Comparison of ENCODE assay signal across 8 cellular contexts in the genomic region with DNA sequence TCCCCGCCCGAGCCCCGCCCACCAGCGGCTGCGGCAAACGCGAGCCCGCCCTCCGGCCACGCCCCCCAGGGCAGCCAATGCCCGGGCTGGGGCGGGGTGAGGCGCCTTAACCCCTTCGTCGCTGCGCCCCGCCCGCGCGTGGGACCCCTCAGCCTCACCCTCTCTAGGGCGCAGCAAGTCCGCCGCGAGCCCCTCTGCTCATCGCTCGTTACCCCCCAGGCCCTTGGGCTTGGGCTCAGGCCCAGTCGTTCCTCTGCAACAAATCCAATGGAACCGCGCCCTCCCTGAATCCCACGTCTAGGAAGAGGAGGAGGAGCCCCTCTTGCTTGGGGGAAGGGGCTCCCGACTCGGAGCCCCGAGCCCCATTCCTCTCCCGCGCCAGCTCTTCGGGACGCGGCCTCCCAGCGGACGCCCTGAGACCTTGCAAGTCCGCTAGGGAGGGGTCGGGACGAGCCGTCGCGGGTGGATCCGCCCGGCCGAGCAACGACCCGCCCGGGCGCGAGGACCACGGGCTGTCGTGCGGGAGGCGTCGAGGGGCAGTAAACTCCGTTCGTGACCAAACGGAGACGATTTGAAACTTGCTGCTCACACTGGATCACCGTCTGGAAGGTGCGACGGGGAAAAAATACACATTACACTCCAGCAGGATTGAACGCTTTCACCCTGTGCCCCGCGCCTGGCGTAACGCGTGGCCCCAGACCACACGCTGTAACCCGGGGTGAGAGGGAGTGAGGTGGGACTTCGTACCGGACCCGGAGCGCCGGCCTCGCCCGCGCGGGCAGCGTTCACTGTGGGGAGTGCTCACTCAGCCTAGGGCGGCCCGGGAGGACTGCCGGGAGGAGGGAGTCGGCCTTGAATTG. TPM values are rescaled to one million over a fixed set of nuclear protein-coding genes. Genes with fewer than 3 reads are reported as not detected.
DNase-seq lines count a peak whose midpoint lies in the region; ATAC-seq and TF ChIP-seq lines count a peak whose summit lies in the region.

No MANE protein-coding gene starts in this region.

- peak overlapping the region; percentile 90 for H3K4me3 Mint-ChIP-seq in T-helper 17 cell

- peaks cover 3% of the 10 kb centered on the region for H3K27me3 ChIP-seq in GM06990 (replicated peaks; ENCODE audit: control insufficient read depth, insufficient read depth, low read length)
- H3K27me3 ChIP-seq in right atrium auricular region: no peaks in the 10 kb centered on the region
- H3K27me3 ChIP-seq in psoas muscle (ENCODE audit: insufficient read depth in 3 of 3, low read length in 2 of 3): no peaks in the 10 kb centered on the region

- peaks cover 28% of the 10 kb centered on the region for H3K27me3 Mint-ChIP-seq in T-helper 17 cell

- intact Hi-C loops in psoas muscle (cut with DNase I): no loop called here

- peak; percentile 20 for TF ChIP-seq CTCF in GM06990 (IDR thresholded peaks at IDR 0.05; ENCODE audit: insufficient read depth, low read length, poor library complexity, severe bottlenecking)
- no peak for TF ChIP-seq CTCF in right atrium auricular region (IDR thresholded peaks at IDR 0.05)
- TF ChIP-seq CTCF in psoas muscle (IDR thresholded peaks at IDR 0.05): peak; percentile 32

- peak overlapping the region; percentile 59 for H3K27ac Mint-ChIP-seq in T-helper 17 cell

- WGBS in psoas muscle, 3 donors: 1% methylated on average over 79 to 88 of the region's 88 CpGs
- under 1% methylated on average over 87 of the region's 88 CpGs for WGBS in urinary bladder

- peak; percentile 89 for ATAC-seq in HG02588 (IDR thresholded peaks at IDR 0.05; ENCODE audit: unreplicated experiment)
- peak; percentile 85 for ATAC-seq in T-helper 17 cell
- peak; percentile 93 to 96 (median 94) for ATAC-seq in psoas muscle

- no peaks in the 10 kb centered on the region for H3K36me3 Mint-ChIP-seq in T-helper 17 cell (ENCODE audit: low read depth)

- H3K36me3 ChIP-seq in GM06990 (ENCODE audit: control insufficient read depth, insufficient read depth, low read length): no peaks in the 10 kb centered on the region
- no peaks in the 10 kb centered on the region for H3K36me3 ChIP-seq in right atrium auricular region
- peaks cover 0 to 3% of the 10 kb centered on the region in 2 donors for H3K36me3 ChIP-seq in psoas muscle (ENCODE audit: insufficient read depth in 1 of 2, low read depth in 1 of 2)
- H3K36me3 ChIP-seq in urinary bladder (ENCODE audit: insufficient read depth): no peaks in the 10 kb centered on the region

- H3K27ac ChIP-seq in angular gyrus (ENCODE audit: low read depth, low read length) (peak overlapping the region; percentile 66), right atrium auricular region (peak overlapping the region; percentile 80 to 81), psoas muscle (peak overlapping the region; percentile 79), urinary bladder (ENCODE audit: low read depth) (peak overlapping the region; percentile 14)

- H3K9me3 ChIP-seq in T-helper 17 cell (ENCODE audit: control insufficient read depth, low read length, poor library complexity, severe bottlenecking): no peaks in the 10 kb centered on the region
- no peaks in the 10 kb centered on the region for H3K9me3 ChIP-seq in right atrium auricular region
- H3K9me3 ChIP-seq in psoas muscle: no peaks in the 10 kb centered on the region

- peaks cover 0 to 24% of the 10 kb centered on the region in 2 donors for H3K4me1 ChIP-seq in right atrium auricular region
- peaks cover 17% of the 10 kb centered on the region for H3K4me1 ChIP-seq in psoas muscle
- no peaks in the 10 kb centered on the region for H3K4me1 ChIP-seq in urinary bladder (ENCODE audit: insufficient read depth)

- H3K4me3 ChIP-seq in GM06990 (replicated peaks; ENCODE audit: low read depth, low read length) (peak overlapping the region; percentile 77), right atrium auricular region (peak overlapping the region; percentile 80 to 92), psoas muscle (peak overlapping the region; percentile 81), urinary bladder (ENCODE audit: low read depth, low read length) (peak overlapping the region; percentile 64)

- DNase-seq in GM06990 (ENCODE audit: extremely low read depth, insufficient read length): peak; percentile 84
- DNase-seq in NCI-H1092 treated with DMSO at 0.1 percent for 48 hours (lab: John Stamatoyannopoulos, UW): peak; percentile 70
- DNase-seq in T-helper 17 cell: peak; percentile 87 to 92 (median 91)
- peak; percentile 76 for DNase-seq in right atrium auricular region (ENCODE audit: low spot score)
- peak; percentile 91 to 94 for DNase-seq in psoas muscle

- peaks cover 23% of the 10 kb centered on the region for H3K4me1 Mint-ChIP-seq in T-helper 17 cell

RNA-seq across cellular contexts. Expression of a gene that starts 0.5 kb away (rescaled TPM):
- total RNA-seq in T-helper 17 cell (10 to 100 TPM; 15.7 to 19.1 TPM), right atrium auricular region (10 to 100 TPM; 18.9 to 25.9 TPM), psoas muscle (10 to 100 TPM in 1 of 4 donors, 1 to 10 TPM in 3; 5.8 to 10.5 (median 7.5) TPM), urinary bladder (3.1 TPM)
- polyA plus RNA-seq in psoas muscle (10 to 100 TPM in 1 of 3 donors, 1 to 10 TPM in 2; 4.1 to 13.7 (median 8.0) TPM), urinary bladder (10.4 TPM)

RNA-seq across cellular contexts. Expression of a gene that starts 14.1 kb away (rescaled TPM):
- 10 to 100 TPM; 21.0 to 34.2 TPM for total RNA-seq in T-helper 17 cell
- total RNA-seq in right atrium auricular region: 10 to 100 TPM; 18.7 to 24.7 TPM
- total RNA-seq in psoas muscle: 10 to 100 TPM; 22.4 to 45.9 (median 26.4) TPM
- polyA plus RNA-seq in psoas muscle: 10 to 100 TPM; 30.9 to 91.1 (median 35.5) TPM
- total RNA-seq in urinary bladder: 12.4 TPM
- 11.5 TPM for polyA plus RNA-seq in urinary bladder

RNA-seq across cellular contexts. Expression of a gene that starts 14.1 kb away (rescaled TPM):
- total RNA-seq in T-helper 17 cell: 1 to 10 TPM; 7.0 to 8.2 TPM
- total RNA-seq in right atrium auricular region: 1 to 10 TPM; 4.1 to 5.0 TPM
- total RNA-seq in psoas muscle: 10 to 100 TPM in 1 of 4 donors, 1 to 10 TPM in 3; 6.1 to 10.8 (median 8.3) TPM
- 1 to 10 TPM; 4.0 to 7.9 (median 5.6) TPM for polyA plus RNA-seq in psoas muscle
- total RNA-seq in urinary bladder: 3.2 TPM
- 7.5 TPM for polyA plus RNA-seq in urinary bladder

RNA-seq across cellular contexts. Expression of a gene that starts 30.7 kb away (rescaled TPM):
- total RNA-seq in T-helper 17 cell (10 to 100 TPM; 43.7 to 45.6 TPM), right atrium auricular region (10 to 100 TPM; 43.8 to 48.0 TPM), psoas muscle (10 to 100 TPM; 36.6 to 49.7 (median 42.3) TPM), urinary bladder (14.8 TPM)
- polyA plus RNA-seq in psoas muscle (10 to 100 TPM; 58.3 to 82.2 (median 71.7) TPM), urinary bladder (76.3 TPM)

RNA-seq across cellular contexts. Expression of a gene that starts 35.5 kb away (rescaled TPM):
- total RNA-seq in T-helper 17 cell: 10 to 100 TPM; 39.5 to 41.4 TPM
- total RNA-seq in right atrium auricular region: 10 to 100 TPM; 17.4 to 21.4 TPM
- total RNA-seq in psoas muscle: 10 to 100 TPM; 19.6 to 26.0 (median 23.9) TPM
- polyA plus RNA-seq in psoas muscle: 10 to 100 TPM; 28.4 to 83.9 (median 41.0) TPM
- 17.0 TPM for total RNA-seq in urinary bladder
- 40.8 TPM for polyA plus RNA-seq in urinary bladder

Comparison
In these comparisons a context has a peak if more than half of its experiments do, and no peak if none do; other contexts are left out.
1. Peak in every context shown above with its lines: DNase-seq, ATAC-seq, H3K4me3 ChIP-seq and H3K27ac ChIP-seq.
2. CTCF ChIP-seq: peak in GM06990 (single experiment) and psoas muscle (single experiment); none in right atrium auricular region (0 of 2).
3. H3K27ac ChIP-seq: peak in every context shown above with its lines; median percentile 80 in right atrium auricular region; 79 in psoas muscle; 66 in angular gyrus; 14 in urinary bladder.